Comparison of ENCODE assay signal across 8 cellular contexts in genomic region chr10:13587367-13587766, GRCh38. TPM values are rescaled to one million over a fixed set of nuclear protein-coding genes. Genes with fewer than 3 reads are reported as not detected.
DNase-seq lines count a peak whose midpoint lies in the region; ATAC-seq and TF ChIP-seq lines count a peak whose summit lies in the region.

No MANE protein-coding gene starts in this region.

- peaks cover 4 to 7% (median 5%) of the 10 kb centered on the region in 3 donors for H3K27me3 Mint-ChIP-seq in immature natural killer cell (ENCODE audit: low read depth in 3 of 3)

- H3K36me3 ChIP-seq in HUES6 (ENCODE audit: control insufficient read depth, insufficient read depth, low read length) (no peaks in the 10 kb centered on the region; the same call in 1 of the 2 replicates), ascending aorta (peaks cover 0 to 4% of the 10 kb centered on the region in 2 donors), stomach (peaks cover 0 to 10% (median 8%) of the 10 kb centered on the region in 4 donors)

- H3K27ac Mint-ChIP-seq in immature natural killer cell: peak overlapping the region; percentile 90 to 99 (median 96)

- no peak for DNase-seq in ascending aorta (ENCODE audit: low spot score in 2 of 2)
- peak in 2 of 3 donors; percentile 0 to 1 for DNase-seq in immature natural killer cell
- no peak for DNase-seq in stomach
- DNase-seq in COLO829 (ENCODE audit: low spot score): no peak
- no peak for DNase-seq in kidney glomerular epithelial cell (lab: John Stamatoyannopoulos, UW)

- TF ChIP-seq EP300 in stomach (IDR thresholded peaks at IDR 0.05): no peak

- H3K4me3 ChIP-seq in HUES6 (ENCODE audit: low read depth, low read length): peak overlapping the region; percentile 99
- peak overlapping the region; percentile 81 to 86 for H3K4me3 ChIP-seq in ascending aorta
- peak overlapping the region; percentile 81 to 100 (median 91) for H3K4me3 ChIP-seq in stomach

- no peak for TF ChIP-seq CTCF in C4-2B (conservative IDR thresholded peaks at IDR 0.05)
- TF ChIP-seq CTCF in ascending aorta (IDR thresholded peaks at IDR 0.05): no peak
- TF ChIP-seq CTCF in stomach (IDR thresholded peaks at IDR 0.05): no peak

- no peak for TF ChIP-seq POLR2A in stomach (IDR thresholded peaks at IDR 0.05)

- peaks cover 0 to 4% (median 4%) of the 10 kb centered on the region in 3 donors for H3K36me3 Mint-ChIP-seq in immature natural killer cell

- H3K4me1 ChIP-seq in HUES6 (ENCODE audit: control insufficient read depth, insufficient read depth, low read length) (no peaks in the 10 kb centered on the region), ascending aorta (peaks cover 5 to 10% of the 10 kb centered on the region in 2 donors), stomach (peaks cover 10 to 40% (median 25%) of the 10 kb centered on the region in 4 donors)

- intact Hi-C loops in ascending aorta (cut with DNase I): loop anchor here (2.0 kb wide), 1 partner anchor 59 kb away; the partner anchor contains the start of gene BEND7
- intact Hi-C loops in stomach (cut with DNase I; ENCODE audit: low total_unique reads): no loop called here

- no peaks in the 10 kb centered on the region for H3K9me3 Mint-ChIP-seq in immature natural killer cell

- no peak for ATAC-seq in HG03520 (IDR thresholded peaks at IDR 0.05; ENCODE audit: unreplicated experiment)

- H3K4me3 Mint-ChIP-seq in immature natural killer cell: peak overlapping the region; percentile 98 to 100 (median 100)

- 1 to 4% (median 2%) methylated on average over 18 of the region's 18 CpGs for WGBS in stomach, 5 donors

- peak overlapping the region; percentile 70 for H3K9ac ChIP-seq in HUES6 (ENCODE audit: low read length)

- H3K9me3 ChIP-seq in HUES6 (ENCODE audit: control insufficient read depth, insufficient read depth, low read depth, low read length): no peaks in the 10 kb centered on the region
- no peaks in the 10 kb centered on the region for H3K9me3 ChIP-seq in ascending aorta
- H3K9me3 ChIP-seq in stomach: no peaks in the 10 kb centered on the region

- peaks cover 35 to 54% of the 10 kb centered on the region in 2 donors for H3K4me1 Mint-ChIP-seq in immature natural killer cell

- H3K27ac ChIP-seq in C4-2B (peak overlapping the region; percentile 67), HUES6 (ENCODE audit: low read depth, low read length) (no peak overlapping the region), ascending aorta (no peak overlapping the region), stomach (peak overlapping the region in 3 of 5 donors; percentile 68 to 82 (median 81))

- H3K27me3 ChIP-seq in HUES6 (ENCODE audit: control insufficient read depth, insufficient read depth, low read length) (no peaks in the 10 kb centered on the region), ascending aorta (no peaks in the 10 kb centered on the region), stomach (peaks cover 0 to 21% (median 0%) of the 10 kb centered on the region in 3 donors)

RNA-seq across cellular contexts. Expression of gene PRPF18, which starts 0.6 kb away (rescaled TPM):
- 3.4 TPM for total RNA-seq in ascending aorta
- polyA plus RNA-seq in immature natural killer cell: 10 to 100 TPM; 48.5 to 60.8 (median 50.1) TPM
- total RNA-seq in stomach: 10 to 100 TPM; 15.6 to 51.8 (median 31.9) TPM
- 10 to 100 TPM in 2 of 3 donors, 1 to 10 TPM in 1; 9.8 to 26.0 (median 17.5) TPM for polyA plus RNA-seq in stomach

RNA-seq across cellular contexts. Expression of gene BEND7, which starts 58.6 kb away (rescaled TPM):
- 6.9 TPM for total RNA-seq in ascending aorta
- not detected for polyA plus RNA-seq in immature natural killer cell
- 10 to 100 TPM; 19.6 to 32.1 (median 23.5) TPM for total RNA-seq in stomach
- polyA plus RNA-seq in stomach: 10 to 100 TPM in 1 of 3 donors, 1 to 10 TPM in 2; 4.6 to 11.1 (median 9.6) TPM

Comparison
In these comparisons a context has a peak if more than half of its experiments do, and no peak if none do; other contexts are left out.
1. H3K27ac ChIP-seq: peak in C4-2B (single experiment) and stomach (3 of 5); none in HUES6 (single experiment) and ascending aorta (0 of 2).
2. DNase-seq: peak in immature natural killer cell (2 of 3); none in ascending aorta (0 of 2), stomach (single experiment), COLO829 (single experiment) and kidney glomerular epithelial cell (single experiment).
3. Peak in every context shown above with its lines, with median percentiles within 50 percentile points of each other: H3K4me3 ChIP-seq.